ENCODE assay signal across 18 cellular contexts in genomic region chr16:70601576-70602575, GRCh38. TPM values are rescaled to one million over a fixed set of nuclear protein-coding genes. Genes with fewer than 3 reads are reported as not detected.
"Had no signal": no experiment of that assay in that cellular context is flagged by ENCODE, and none has a peak within 500 bp of the region (broad histone marks: within the 10 kb centered on the region; RNA-seq: fewer than 3 reads in every experiment).

No MANE protein-coding gene starts in this region.

- H3K36me3 Mint-ChIP-seq: natural killer cell, type B pancreatic cell had no signal

- H3K27ac ChIP-seq: epithelial cell of prostate had no signal

- H3K4me1 Mint-ChIP-seq: natural killer cell had no signal

- DNase-seq: activated CD4-positive, alpha-beta T cell treated with anti-CD3 and anti-CD28 coated beads for 1 hour; activated CD8-positive, alpha-beta memory T cell treated with anti-CD3 and anti-CD28 coated beads, Interleukin-2, amount 50 U/mL, for 4 hours; activated CD8-positive, alpha-beta T cell treated with anti-CD3 and anti-CD28 coated beads for 36 hours; activated naive CD4-positive, alpha-beta T cell; central memory CD4-positive, alpha-beta T cell; effector memory CD8-positive, alpha-beta T cell; left cardiac atrium; natural killer cell; right cardiac atrium; stimulated activated CD4-positive, alpha-beta T cell treated with anti-CD3 and anti-CD28 coated beads, Interleukin-2, amount 100 ng/mL, for 24 hours; stimulated activated naive CD4-positive, alpha-beta T cell; substantia nigra; SW 1271 had no signal

- H3K4me3 Mint-ChIP-seq: activated CD8-positive, alpha-beta T cell treated with anti-CD3 and anti-CD28 coated beads for 36 hours; activated T-helper 1 cell treated with anti-CD3 and anti-CD28 coated beads, Interleukin-12 subunit alpha, Interleukin-12 subunit beta, Interleukin-2, Interleukin-4 antibody, amounts not matched to agents 30 ng/mL and 10 ng/mL and 1 ng/mL, durations not matched to agents 14 hours and 24 hours and 36 hours; dendritic cell treated with granulocyte-macrophage colony-stimulating factor and Interleukin-4, amounts not matched to agents 40 ng/mL and 50 ng/mL, for 4 days; effector memory CD8-positive, alpha-beta T cell; natural killer cell; type B pancreatic cell had no signal

- H3K27ac Mint-ChIP-seq: activated CD8-positive, alpha-beta T cell treated with anti-CD3 and anti-CD28 coated beads for 36 hours; activated T-helper 1 cell treated with anti-CD3 and anti-CD28 coated beads, Interleukin-12 subunit alpha, Interleukin-12 subunit beta, Interleukin-2, Interleukin-4 antibody, amounts not matched to agents 30 ng/mL and 10 ng/mL and 1 ng/mL, durations not matched to agents 14 hours and 24 hours and 36 hours; dendritic cell treated with granulocyte-macrophage colony-stimulating factor and Interleukin-4, amounts not matched to agents 40 ng/mL and 50 ng/mL, for 4 days; effector memory CD8-positive, alpha-beta T cell; natural killer cell; progenitor cell of endocrine pancreas; type B pancreatic cell had no signal

- H3K9me3 Mint-ChIP-seq: activated CD8-positive, alpha-beta T cell treated with anti-CD3 and anti-CD28 coated beads for 36 hours; activated T-helper 1 cell treated with anti-CD3 and anti-CD28 coated beads, Interleukin-12 subunit alpha, Interleukin-12 subunit beta, Interleukin-2, Interleukin-4 antibody, amounts not matched to agents 30 ng/mL and 10 ng/mL and 1 ng/mL, durations not matched to agents 14 hours and 24 hours and 36 hours; dendritic cell treated with granulocyte-macrophage colony-stimulating factor and Interleukin-4, amounts not matched to agents 40 ng/mL and 50 ng/mL, for 4 days; effector memory CD8-positive, alpha-beta T cell; natural killer cell; type B pancreatic cell had no signal

- ATAC-seq: activated CD8-positive, alpha-beta T cell treated with anti-CD3 and anti-CD28 coated beads for 36 hours; effector memory CD8-positive, alpha-beta T cell; left cardiac atrium; natural killer cell; right cardiac atrium had no signal

- H3K27me3 Mint-ChIP-seq: activated CD8-positive, alpha-beta T cell treated with anti-CD3 and anti-CD28 coated beads for 36 hours had no signal

RNA-seq across cellular contexts. Expression of gene IL34, which starts 44.5 kb away (rescaled TPM):
- total RNA-seq: activated CD8-positive, alpha-beta T cell treated with anti-CD3 and anti-CD28 coated beads for 36 hours; activated T-helper 1 cell treated with anti-CD3 and anti-CD28 coated beads, Interleukin-12 subunit alpha, Interleukin-12 subunit beta, Interleukin-2, Interleukin-4 antibody, amounts not matched to agents 30 ng/mL and 10 ng/mL and 1 ng/mL, durations not matched to agents 14 hours and 24 hours and 36 hours; progenitor cell of endocrine pancreas had no signal
